16 cellular contexts compared by ENCODE assay signal in the genomic region with DNA sequence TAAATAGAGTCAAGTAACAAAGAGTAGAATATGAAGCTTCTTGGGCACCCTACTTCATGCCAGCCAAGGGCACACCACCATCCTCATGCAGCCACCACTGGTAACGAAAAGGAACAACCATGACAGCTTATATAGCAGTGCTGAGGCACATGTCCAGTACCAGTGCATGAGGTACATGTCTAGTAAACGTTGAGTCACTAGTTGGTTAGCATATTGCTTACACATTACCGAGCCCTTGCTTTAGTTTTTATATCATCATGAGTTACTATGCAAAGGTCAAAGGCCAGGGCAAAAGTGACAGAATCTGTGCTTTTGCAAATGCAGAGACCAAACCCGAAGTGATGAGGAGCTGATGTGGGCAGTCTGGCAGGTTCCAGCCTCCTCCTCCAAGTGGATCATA.
"Had no signal": no experiment of that assay in that cellular context is flagged by ENCODE, and none has a peak within 500 bp of the region (broad histone marks: within the 10 kb centered on the region; RNA-seq: fewer than 3 reads in every experiment).

No MANE protein-coding gene starts in this region.

- ATAC-seq: gastroesophageal sphincter, lower lobe of right lung, natural killer cell, right cardiac atrium had no signal

- FAIRE-seq: endothelial cell of umbilical vein, small intestine had no signal

- DNase-seq: effector CD4-positive, alpha-beta T cell; endodermal cell; glutamatergic neuron; islet precursor cell; left ventricle myocardium inferior; lower lobe of right lung; natural killer cell; ovary; right cardiac atrium; small intestine; stimulated activated CD4-positive, alpha-beta T cell treated with anti-CD3 and anti-CD28 coated beads, Interleukin-12 subunit alpha, Interleukin-12 subunit beta, amount 100 ng/mL, for 4 hours; stimulated activated naive CD4-positive, alpha-beta T cell; trophoblast cell had no signal

- H3K4me3 ChIP-seq: coronary artery, gastroesophageal sphincter, left ventricle myocardium inferior, lower lobe of right lung, ovary had no signal
